In the genomic region with DNA sequence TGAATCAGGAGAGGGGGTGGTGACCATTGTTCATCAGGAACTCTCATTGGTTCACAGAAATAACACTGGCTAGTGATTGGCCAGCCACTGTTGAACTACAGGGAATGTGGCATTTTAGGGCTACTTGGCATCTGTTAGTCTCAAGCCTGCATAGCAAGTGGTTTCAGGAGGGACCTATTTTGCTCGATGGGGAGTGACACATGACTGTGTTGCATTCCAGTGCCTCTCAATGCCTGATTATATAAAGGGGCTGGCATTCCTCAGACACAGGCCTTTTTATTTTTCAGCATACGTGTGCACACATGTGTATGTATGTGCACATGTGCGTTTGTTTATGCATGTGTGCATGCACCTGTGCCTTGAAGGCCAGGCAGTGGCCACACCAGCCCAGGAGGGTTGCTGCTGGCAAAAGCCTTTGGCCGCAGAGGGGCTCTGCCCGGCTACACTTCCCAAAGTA, we compare ENCODE assay signal across 8 cellular contexts. TPM values are rescaled to one million over a fixed set of nuclear protein-coding genes. Genes with fewer than 3 reads are reported as not detected.
DNase-seq lines count a peak whose midpoint lies in the region; ATAC-seq lines count a peak whose summit lies in the region.

No MANE protein-coding gene starts in this region.

- H3K4me1 Mint-ChIP-seq in activated T-cell treated with anti-CD3 and anti-CD28 coated beads, Interleukin-2, amount 50 U/mL, for 4 hours (ENCODE audit: low read depth): peaks cover 91% of the 10 kb centered on the region

- H3K36me3 Mint-ChIP-seq in activated T-cell treated with anti-CD3 and anti-CD28 coated beads, Interleukin-2, amount 50 U/mL, for 4 hours (ENCODE audit: insufficient read depth): peaks cover 12% of the 10 kb centered on the region

- peak; percentile 40 for DNase-seq in stimulated activated CD4-positive, alpha-beta T cell treated with anti-CD3 and anti-CD28 coated beads, Interleukin-4, amount 100 ng/mL, for 24 hours
- DNase-seq in stimulated activated CD4-positive, alpha-beta T cell treated with anti-CD3 and anti-CD28 coated beads, Interleukin-15, amount 100 ng/mL, for 24 hours: no peak
- no peak for DNase-seq in activated T-cell treated with anti-CD3 and anti-CD28 coated beads, Interleukin-2, amount 50 U/mL, for 4 hours
- peak; percentile 77 for DNase-seq in iPS-NIHi7 (ENCODE audit: extremely low spot score)
- no peak for DNase-seq in NCI-H1694 treated with DMSO at 0.1 percent for 48 hours (lab: John Stamatoyannopoulos, UW)
- DNase-seq in NCI-H2107 treated with DMSO at 0.1 percent for 48 hours (lab: John Stamatoyannopoulos, UW; ENCODE audit: unreplicated experiment): no peak
- DNase-seq in GF-D8 (lab: John Stamatoyannopoulos, UW): no peak
- DNase-seq in central memory CD4-positive, alpha-beta T cell: no peak

- no peaks in the 10 kb centered on the region for H3K27me3 Mint-ChIP-seq in activated T-cell treated with anti-CD3 and anti-CD28 coated beads, Interleukin-2, amount 50 U/mL, for 4 hours (ENCODE audit: low read depth)

- ATAC-seq in activated T-cell treated with anti-CD3 and anti-CD28 coated beads, Interleukin-2, amount 50 U/mL, for 4 hours: peak; percentile 31 to 38

- peak overlapping the region; percentile 95 for H3K4me3 Mint-ChIP-seq in activated T-cell treated with anti-CD3 and anti-CD28 coated beads, Interleukin-2, amount 50 U/mL, for 4 hours

- H3K9me3 Mint-ChIP-seq in activated T-cell treated with anti-CD3 and anti-CD28 coated beads, Interleukin-2, amount 50 U/mL, for 4 hours: no peaks in the 10 kb centered on the region

RNA-seq across cellular contexts. Expression of gene FGD3, which starts 23.2 kb away (rescaled TPM):
- 10 to 100 TPM; 32.5 to 36.3 (median 32.6) TPM for total RNA-seq in activated T-cell treated with anti-CD3 and anti-CD28 coated beads, Interleukin-2, amount 50 U/mL, for 4 hours

Comparison
In these comparisons a context has a peak if more than half of its experiments do, and no peak if none do; other contexts are left out.
1. DNase-seq: peak in stimulated activated CD4-positive, alpha-beta T cell treated with anti-CD3 and anti-CD28 coated beads, Interleukin-4, amount 100 ng/mL, for 24 hours (single experiment) and iPS-NIHi7 (single experiment); none in stimulated activated CD4-positive, alpha-beta T cell treated with anti-CD3 and anti-CD28 coated beads, Interleukin-15, amount 100 ng/mL, for 24 hours (single experiment), activated T-cell treated with anti-CD3 and anti-CD28 coated beads, Interleukin-2, amount 50 U/mL, for 4 hours (single experiment), NCI-H1694 treated with DMSO at 0.1 percent for 48 hours (single experiment), NCI-H2107 treated with DMSO at 0.1 percent for 48 hours (single experiment), GF-D8 (single experiment) and central memory CD4-positive, alpha-beta T cell (single experiment).